In the genomic region with DNA sequence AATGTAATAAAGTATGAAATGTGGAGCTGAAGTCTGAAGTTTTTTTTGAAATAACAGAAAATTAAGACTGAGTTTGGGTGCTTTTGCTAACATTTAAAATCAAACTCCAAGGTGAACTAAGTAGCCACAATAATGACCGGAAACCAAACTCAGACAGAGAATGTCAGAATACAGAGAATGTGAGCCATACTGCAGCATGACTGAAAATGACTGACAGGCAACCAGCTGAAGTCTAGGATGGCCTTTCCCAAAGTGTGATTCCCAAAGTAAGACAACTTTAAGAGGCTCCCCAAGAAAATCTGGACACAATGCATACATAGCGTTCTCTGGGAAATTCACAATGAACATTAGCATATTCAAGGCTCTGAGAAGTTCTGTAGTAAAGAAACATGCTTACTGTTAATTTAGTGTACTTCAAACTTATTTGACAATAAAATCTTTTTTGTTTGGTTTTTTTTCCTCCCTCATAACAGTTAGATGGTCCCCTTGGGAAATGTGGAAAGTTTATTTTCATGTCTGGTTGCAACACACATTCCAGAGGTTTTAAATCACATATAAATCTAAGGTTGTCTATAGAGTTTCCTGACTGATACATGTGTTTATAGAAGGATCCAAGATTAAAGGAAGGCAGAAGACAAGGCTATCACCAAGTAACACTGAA, we compare ENCODE assay signal across 16 cellular contexts. TPM values are rescaled to one million over a fixed set of nuclear protein-coding genes. Genes with fewer than 3 reads are reported as not detected.
DNase-seq lines count a peak whose midpoint lies in the region; TF ChIP-seq lines count a peak whose summit lies in the region.
"Had no signal": no experiment of that assay in that cellular context is flagged by ENCODE, and none has a peak within 500 bp of the region (broad histone marks: within the 10 kb centered on the region; RNA-seq: fewer than 3 reads in every experiment).

No MANE protein-coding gene starts in this region.

- H3K27ac ChIP-seq in subcutaneous abdominal adipose tissue (ENCODE audit: low read depth, low read length), result peak overlapping the region; percentile 42

- H3K36me3 ChIP-seq in subcutaneous abdominal adipose tissue (ENCODE audit: control insufficient read depth in 5 of 5, insufficient read depth in 5 of 5, low read length in 5 of 5) (peaks cover 0 to 10% (median 3%) of the 10 kb centered on the region in 5 donors), MG63 (no peaks in the 10 kb centered on the region)

- H3K4me1 Mint-ChIP-seq in activated T-cell treated with anti-CD3 and anti-CD28 coated beads, Interleukin-2, amount 50 U/mL, for 24 hours (ENCODE audit: low read depth), result no peaks in the 10 kb centered on the region
- H3K4me1 Mint-ChIP-seq: activated naive CD8-positive, alpha-beta T cell treated with anti-CD3 and anti-CD28 coated beads for 36 hours had no signal

- in situ Hi-C loops in astrocyte of the cerebellum (cut with HindIII; ENCODE audit: low sequenced_read_pairs), result no loop called here

- H3K27me3 ChIP-seq in subcutaneous abdominal adipose tissue (ENCODE audit: control insufficient read depth in 5 of 5, insufficient read depth in 4 of 5, low read length in 5 of 5) (no peaks in the 10 kb centered on the region), MG63 (no peaks in the 10 kb centered on the region)

- no peak overlapping the region for H3K4me3 ChIP-seq in astrocyte of the cerebellum (ENCODE audit: low read depth, low read length)
- H3K4me3 ChIP-seq in fibroblast of villous mesenchyme (ENCODE audit: low read depth, low read length), result no peak overlapping the region
- no peak overlapping the region for H3K4me3 ChIP-seq in subcutaneous abdominal adipose tissue (ENCODE audit: low read depth in 1 of 5, low read length in 5 of 5)
- H3K4me3 ChIP-seq in MG63, result no peak overlapping the region

- no peak for TF ChIP-seq CTCF in astrocyte of the cerebellum (IDR thresholded peaks at IDR 0.05; ENCODE audit: low read depth, low read length, missing control alignments)
- TF ChIP-seq CTCF in fibroblast of villous mesenchyme (IDR thresholded peaks at IDR 0.05; ENCODE audit: insufficient read depth, low read depth, low read length), result no peak

- no peak overlapping the region for H3K27ac Mint-ChIP-seq in activated T-cell treated with anti-CD3 and anti-CD28 coated beads, Interleukin-2, amount 50 U/mL, for 24 hours
- H3K27ac Mint-ChIP-seq: activated naive CD8-positive, alpha-beta T cell treated with anti-CD3 and anti-CD28 coated beads for 36 hours; progenitor cell of endocrine pancreas; type B pancreatic cell had no signal

- H3K36me3 Mint-ChIP-seq in activated T-cell treated with anti-CD3 and anti-CD28 coated beads, Interleukin-2, amount 50 U/mL, for 24 hours (ENCODE audit: low read depth), result no peaks in the 10 kb centered on the region
- H3K36me3 Mint-ChIP-seq: activated naive CD8-positive, alpha-beta T cell treated with anti-CD3 and anti-CD28 coated beads for 36 hours; type B pancreatic cell had no signal

- no peaks in the 10 kb centered on the region for H3K9me3 Mint-ChIP-seq in activated T-cell treated with anti-CD3 and anti-CD28 coated beads, Interleukin-2, amount 50 U/mL, for 24 hours
- H3K9me3 Mint-ChIP-seq: activated naive CD8-positive, alpha-beta T cell treated with anti-CD3 and anti-CD28 coated beads for 36 hours; type B pancreatic cell had no signal

- H3K9ac ChIP-seq in subcutaneous abdominal adipose tissue (ENCODE audit: low read length in 5 of 5), result no peak overlapping the region

- H3K9me3 ChIP-seq in subcutaneous abdominal adipose tissue (ENCODE audit: control insufficient read depth in 5 of 5, low read length in 5 of 5), result no peaks in the 10 kb centered on the region
- no peaks in the 10 kb centered on the region for H3K9me3 ChIP-seq in MG63

- H3K4me1 ChIP-seq in subcutaneous abdominal adipose tissue (ENCODE audit: control insufficient read depth in 5 of 5, insufficient read depth in 5 of 5, low read length in 5 of 5), result peaks cover 0 to 30% (median 16%) of the 10 kb centered on the region in 5 donors

- no peaks in the 10 kb centered on the region for H3K27me3 Mint-ChIP-seq in activated T-cell treated with anti-CD3 and anti-CD28 coated beads, Interleukin-2, amount 50 U/mL, for 24 hours
- H3K27me3 Mint-ChIP-seq: activated naive CD8-positive, alpha-beta T cell treated with anti-CD3 and anti-CD28 coated beads for 36 hours; progenitor cell of endocrine pancreas; type B pancreatic cell had no signal

- H3K4me3 Mint-ChIP-seq in activated T-cell treated with anti-CD3 and anti-CD28 coated beads, Interleukin-2, amount 50 U/mL, for 24 hours, result no peak overlapping the region
- H3K4me3 Mint-ChIP-seq: activated naive CD8-positive, alpha-beta T cell treated with anti-CD3 and anti-CD28 coated beads for 36 hours; type B pancreatic cell had no signal

- DNase-seq in GM04504 (ENCODE audit: low read depth), result peak; percentile 53
- DNase-seq in astrocyte of the cerebellum (ENCODE audit: low read depth), result peak; percentile 13
- DNase-seq in fibroblast of villous mesenchyme (ENCODE audit: low read depth), result peak; percentile 64
- DNase-seq in NCI-H82 treated with DMSO at 0.1 percent for 48 hours (lab: John Stamatoyannopoulos, UW; ENCODE audit: unreplicated experiment), result no peak
- no peak for DNase-seq in MG63
- DNase-seq in activated T-cell treated with anti-CD3 and anti-CD28 coated beads, Interleukin-2, amount 50 U/mL, for 24 hours, result no peak
- DNase-seq: activated naive CD8-positive, alpha-beta T cell treated with anti-CD3 and anti-CD28 coated beads for 36 hours; effector CD4-positive, alpha-beta T cell; NCI-H1694 treated with DMSO at 0.1 percent for 48 hours; NCI-H748 treated with DMSO at 0.1 percent for 48 hours; stimulated activated CD4-positive, alpha-beta T cell treated with anti-CD3 and anti-CD28 coated beads, Interleukin-1b, Interleukin-23, amount 100 ng/mL, for 48 hours; stimulated activated CD8-positive, alpha-beta memory T cell treated with anti-CD3 and anti-CD28 coated beads, Interleukin-4, amount 100 ng/mL, for 48 hours; T-helper 2 cell had no signal

RNA-seq across cellular contexts. Expression of a gene that starts 28.6 kb away (rescaled TPM):
- 8.4 and 13.0 TPM in 2 replicates for total RNA-seq in fibroblast of villous mesenchyme
- 0.36 and 1.6 TPM in 2 replicates for total RNA-seq in MG63 (2014; rRNA removed; shearing (Covaris generic); ENCODE audit: low replicate concordance)
- total RNA-seq: activated naive CD8-positive, alpha-beta T cell treated with anti-CD3 and anti-CD28 coated beads for 36 hours had no signal

Comparison
In these comparisons a context has a peak if more than half of its experiments do, and no peak if none do; other contexts are left out.
1. DNase-seq: peak in GM04504 (single experiment), astrocyte of the cerebellum (single experiment) and fibroblast of villous mesenchyme (single experiment); none in NCI-H82 treated with DMSO at 0.1 percent for 48 hours (single experiment), MG63 (single experiment) and activated T-cell treated with anti-CD3 and anti-CD28 coated beads, Interleukin-2, amount 50 U/mL, for 24 hours (single experiment).